1 cellular context compared by ENCODE assay signal in the genomic region with DNA sequence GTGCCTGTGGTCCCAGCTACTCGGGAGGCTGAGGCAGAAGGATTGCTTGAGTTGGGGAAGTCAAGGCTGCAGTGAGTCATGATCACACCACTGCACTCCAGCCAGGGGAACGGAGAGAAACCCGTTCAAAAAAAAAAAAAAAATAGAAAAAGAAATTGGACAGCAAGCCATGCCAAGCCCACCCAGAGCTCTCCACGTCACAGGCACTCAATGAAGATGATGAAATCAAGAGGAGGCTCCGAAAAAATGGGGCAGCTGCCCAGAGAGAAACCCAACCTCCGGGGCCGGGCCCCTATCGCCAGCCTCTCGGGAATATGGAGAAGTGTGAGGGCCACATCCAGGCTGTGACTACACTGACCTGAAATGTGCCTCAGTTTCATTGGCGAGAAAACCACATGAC.
TF ChIP-seq lines count a peak whose summit lies in the region.

No MANE protein-coding gene starts in this region.

TF ChIP-seq in IMR-90, 13 proteins besides CTCF, POLR2A, EP300 and RAD21:
- TF ChIP-seq MAFK (IDR thresholded peaks at IDR 0.05; ENCODE audit: low read depth, low read length), result no peak
- 0 out of 2 replicates have a peak, but pooled peaks have one; percentile 15 for TF ChIP-seq CEBPB (IDR thresholded peaks at IDR 0.05; ENCODE audit: low read depth, low read length)
TF ChIP-seq in IMR-90: peak in this region for 1.
